Comparison of ENCODE assay signal across 16 cellular contexts in the genomic region with DNA sequence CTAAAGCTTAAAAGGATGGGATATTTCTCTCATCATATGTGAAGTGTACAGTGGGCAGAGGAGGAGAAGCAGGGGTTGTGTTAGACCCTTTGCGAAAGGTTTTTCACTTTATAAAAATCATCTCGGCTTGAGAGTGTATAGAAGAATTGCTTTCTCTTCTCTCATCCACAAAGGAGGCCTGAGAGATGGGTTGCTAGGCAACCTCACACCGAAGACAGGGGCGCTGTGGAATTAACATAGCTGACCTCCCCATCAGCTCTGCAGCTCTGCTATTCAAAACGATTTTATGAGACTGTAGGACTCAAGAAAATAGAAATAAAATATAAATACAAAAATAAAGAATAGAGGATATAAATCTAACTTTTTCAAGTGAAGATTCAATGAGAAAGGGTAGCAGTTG.
A peak's percentile ranks its signal among the peaks of the same experiment; 100 is the strongest.
DNase-seq lines count a peak whose midpoint lies in the region; ATAC-seq and TF ChIP-seq lines count a peak whose summit lies in the region.
"Had no signal": no experiment of that assay in that cellular context is flagged by ENCODE, and none has a peak within 500 bp of the region (broad histone marks: within the 10 kb centered on the region; RNA-seq: fewer than 3 reads in every experiment).

No MANE protein-coding gene starts in this region.

- H3K27ac ChIP-seq in RWPE1, result no peak overlapping the region

- peak; percentile 7 for DNase-seq in COR-L47 (lab: John Stamatoyannopoulos, UW)
- peak; percentile 16 for DNase-seq in NCI-H69 (lab: John Stamatoyannopoulos, UW)
- DNase-seq in medulla oblongata (ENCODE audit: extremely low spot score), result peak; percentile 44
- no peak for DNase-seq in GM10266 (ENCODE audit: extremely low spot score)
- DNase-seq in RWPE1 (ENCODE audit: low spot score), result no peak
- no peak for DNase-seq in effector CD4-positive, alpha-beta T cell
- no peak for DNase-seq in effector CD8-positive, alpha-beta T cell (lab: John Stamatoyannopoulos, UW)
- DNase-seq: activated CD4-positive, alpha-beta T cell treated with anti-CD3 and anti-CD28 coated beads, Interleukin-2, amount 50 U/mL, for 4 hours; activated T-cell treated with anti-CD3 and anti-CD28 coated beads, Interleukin-2, amount 50 U/mL, for 1 hour; Calu3; cortex of kidney; NCI-H526 treated with DMSO at 0.1 percent for 48 hours; stimulated activated CD4-positive, alpha-beta T cell treated with anti-CD3 and anti-CD28 coated beads, Interleukin-2, amount 100 ng/mL, for 24 hours; SW 1271 had no signal

- CTCF ChIA-PET in RWPE1 (lab: Yijun Ruan, JAX), result interaction anchor here (0.5 to 0.6 kb wide), 2 partner anchors 238 to 418 kb away, joined by 4 to 6 read pairs; no protein-coding TSS in a partner anchor

- TF ChIP-seq CTCF in GM10266 (IDR thresholded peaks at IDR 0.05; ENCODE audit: control insufficient read depth, insufficient read depth, low read depth, missing control alignments) (no peak), RWPE1 (conservative IDR thresholded peaks at IDR 0.05; ENCODE audit: low read depth) (no peak)

- POLR2A ChIA-PET in RWPE1 (lab: Yijun Ruan, JAX; ENCODE audit: low non-redundant PET), result no interaction called here

- peak; percentile 23 for ATAC-seq in GM19455 (IDR thresholded peaks at IDR 0.05; ENCODE audit: unreplicated experiment)
- ATAC-seq: sciatic nerve had no signal

Comparison
In these comparisons a context has a peak if more than half of its experiments do, and no peak if none do; other contexts are left out.
1. DNase-seq: peak in COR-L47 (single experiment), NCI-H69 (single experiment) and medulla oblongata (single experiment); none in GM10266 (single experiment), RWPE1 (single experiment), effector CD4-positive, alpha-beta T cell (single experiment) and effector CD8-positive, alpha-beta T cell (single experiment).